In genomic region chr4:140105436-140105835, GRCh38 we compare ENCODE assay signal across 18 cellular contexts. TPM values are rescaled to one million over a fixed set of nuclear protein-coding genes. Genes with fewer than 3 reads are reported as not detected.
DNase-seq lines count a peak whose midpoint lies in the region; ATAC-seq and TF ChIP-seq lines count a peak whose summit lies in the region.
"Had no signal": no experiment of that assay in that cellular context is flagged by ENCODE, and none has a peak within 500 bp of the region (broad histone marks: within the 10 kb centered on the region; RNA-seq: fewer than 3 reads in every experiment).

No MANE protein-coding gene starts in this region.

- no peak overlapping the region for H2AFZ ChIP-seq in PC-9

- peaks cover 0 to 12% (median 0%) of the 10 kb centered on the region in 11 experiments; a peak in 3 of 22 replicates for H4K20me1 ChIP-seq in BLaER1 treated with 17β-estradiol and CSF1 and Interleukin-3, amounts not matched to agents 10 nM and 100 nM
- no peaks in the 10 kb centered on the region for H4K20me1 ChIP-seq in PC-9 (ENCODE audit: insufficient read depth)

- H3K79me2 ChIP-seq in PC-9 (ENCODE audit: low read depth): peaks cover 73% of the 10 kb centered on the region

- H3K9me2 ChIP-seq in PC-9 (ENCODE audit: insufficient read depth): no peaks in the 10 kb centered on the region

- POLR2A ChIA-PET in PC-9 (lab: Charles Lee; ENCODE audit: unreplicated experiment): interaction anchor here (0.5 kb wide), 1 partner anchor 12 kb away, joined by 4 read pairs; no protein-coding TSS in a partner anchor

- no peaks in the 10 kb centered on the region for H3K36me3 Mint-ChIP-seq in activated T-helper 17 cell treated with anti-CD3 and anti-CD28 coated beads, Interleukin-2, amount 50 U/mL, for 72 hours (ENCODE audit: low read depth)
- H3K36me3 Mint-ChIP-seq: CD4-positive, alpha-beta memory T cell had no signal

- peaks cover 7% of the 10 kb centered on the region for H3K27me3 Mint-ChIP-seq in activated T-helper 17 cell treated with anti-CD3 and anti-CD28 coated beads, Interleukin-2, amount 50 U/mL, for 72 hours

- no peak for TF ChIP-seq CTCF in PC-9 (conservative IDR thresholded peaks at IDR 0.05)

- H3F3A ChIP-seq in PC-9 (ENCODE audit: insufficient read depth, low read depth): peaks cover 24% of the 10 kb centered on the region; the same call in 1 of the 2 replicates

- H3K4me2 ChIP-seq in BLaER1 treated with 17β-estradiol and CSF1 and Interleukin-3, amounts not matched to agents 10 nM and 100 nM: peak overlapping the region in 5 of 11 experiments; percentile 2 to 49 (median 26); a peak in 1 of 22 replicates
- no peak overlapping the region for H3K4me2 ChIP-seq in PC-9

- peak overlapping the region in 9 of 11 experiments; percentile 28 to 93 (median 59); a peak in 15 of 22 replicates for H3K27ac ChIP-seq in BLaER1 treated with 17β-estradiol and CSF1 and Interleukin-3, amounts not matched to agents 10 nM and 100 nM
- peak overlapping the region; percentile 76; the same call in 1 of the 2 replicates for H3K27ac ChIP-seq in PC-9

- peaks cover 0 to 14% (median 8%) of the 10 kb centered on the region in 11 experiments; a peak in 14 of 22 replicates for H3K9me3 ChIP-seq in BLaER1 treated with 17β-estradiol and CSF1 and Interleukin-3, amounts not matched to agents 10 nM and 100 nM (replicated peaks in 1 of 11)
- H3K9me3 ChIP-seq in PC-9 (ENCODE audit: insufficient read depth, low read depth): no peaks in the 10 kb centered on the region
- H3K9me3 ChIP-seq: Caco-2, HAP-1 had no signal

- ATAC-seq in activated T-helper 17 cell treated with anti-CD3 and anti-CD28 coated beads, Interleukin-2, amount 50 U/mL, for 72 hours (replicated peaks): no peak
- ATAC-seq: GM12878 had no signal

- H3K4me1 Mint-ChIP-seq in activated T-helper 17 cell treated with anti-CD3 and anti-CD28 coated beads, Interleukin-2, amount 50 U/mL, for 72 hours: peaks cover 10% of the 10 kb centered on the region

- CTCF ChIA-PET in PC-9 (lab: Charles Lee): no interaction called here

- BruUV-seq in PC-9 (replicated peaks; lab: Mats Ljungman, UMichigan): no TSS peak

- intact Hi-C loops in PC-9 (cut with micrococcal nuclease; ENCODE audit: unreplicated experiment): no loop called here

- no peaks in the 10 kb centered on the region for H3K9me3 Mint-ChIP-seq in activated T-helper 17 cell treated with anti-CD3 and anti-CD28 coated beads, Interleukin-2, amount 50 U/mL, for 72 hours

- DNase-seq in PC-9 (no peak), AML-193 (lab: John Stamatoyannopoulos, UW) (no peak), GM19238 (ENCODE audit: insufficient read length, low spot score) (no peak)
- DNase-seq in activated CD4-positive, alpha-beta T cell treated with anti-CD3 and anti-CD28 coated beads for 48 hours: no peak
- DNase-seq: BE2C; C1 segment of cervical spinal cord; Caco-2; CD4-positive, alpha-beta memory T cell; DMS 273 treated with DMSO at 0.1 percent for 48 hours; DMS79; EL; GDM1; GOT3; HFFc6 had no signal

- no peak overlapping the region for H3K4me3 Mint-ChIP-seq in activated T-helper 17 cell treated with anti-CD3 and anti-CD28 coated beads, Interleukin-2, amount 50 U/mL, for 72 hours
- H3K4me3 Mint-ChIP-seq: CD4-positive, alpha-beta memory T cell; HFFc6 had no signal

- peak overlapping the region; percentile 49 for H3K27ac Mint-ChIP-seq in activated T-helper 17 cell treated with anti-CD3 and anti-CD28 coated beads, Interleukin-2, amount 50 U/mL, for 72 hours
- H3K27ac Mint-ChIP-seq: HFFc6 had no signal

- no peaks in the 10 kb centered on the region for H3K27me3 ChIP-seq in BLaER1 treated with 17β-estradiol and CSF1 and Interleukin-3, amounts not matched to agents 10 nM and 100 nM
- no peaks in the 10 kb centered on the region for H3K27me3 ChIP-seq in PC-9 (ENCODE audit: insufficient read depth, low read depth)
- H3K27me3 ChIP-seq: BE2C had no signal

- H3K4me3 ChIP-seq in BLaER1 treated with 17β-estradiol and CSF1 and Interleukin-3, amounts not matched to agents 10 nM and 100 nM: no peak overlapping the region
- no peak overlapping the region for H3K4me3 ChIP-seq in PC-9
- H3K4me3 ChIP-seq: GM12878, HAP-1 had no signal

- H3K4me1 ChIP-seq in BLaER1 treated with 17β-estradiol and CSF1 and Interleukin-3, amounts not matched to agents 10 nM and 100 nM: peaks cover 80 to 92% (median 85%) of the 10 kb centered on the region in 10 experiments
- H3K4me1 ChIP-seq in PC-9 (replicated peaks; ENCODE audit: insufficient read depth): peaks cover 40% of the 10 kb centered on the region

- no peak overlapping the region for H3K9ac ChIP-seq in BLaER1 treated with 17β-estradiol and CSF1 and Interleukin-3, amounts not matched to agents 10 nM and 100 nM

- peaks cover 0 to 8% (median 4%) of the 10 kb centered on the region in 11 experiments; a peak in 6 of 22 replicates for H3K36me3 ChIP-seq in BLaER1 treated with 17β-estradiol and CSF1 and Interleukin-3, amounts not matched to agents 10 nM and 100 nM
- no peaks in the 10 kb centered on the region for H3K36me3 ChIP-seq in PC-9 (ENCODE audit: low read depth)
- H3K36me3 ChIP-seq: BE2C, HAP-1 had no signal

RNA-seq across cellular contexts. Expression of gene MAML3, which starts 48.5 kb away (rescaled TPM):
- 10.5 and 15.2 TPM in 2 replicates for total RNA-seq in PC-9 (2021)
- 1 to 10 TPM in 1 of 2 donors, under 1 TPM in 1; 0.98 to 1.3 TPM for total RNA-seq in activated T-helper 17 cell treated with anti-CD3 and anti-CD28 coated beads, Interleukin-2, amount 50 U/mL, for 72 hours
